ENCODE assay signal across 23 cellular contexts in genomic region chr7:32147909-32148308, GRCh38.
"Had no signal": no experiment of that assay in that cellular context is flagged by ENCODE, and none has a peak within 500 bp of the region (broad histone marks: within the 10 kb centered on the region; RNA-seq: fewer than 3 reads in every experiment).

No MANE protein-coding gene starts in this region.

- H3K36me3 ChIP-seq: gastrocnemius medialis, heart left ventricle, stomach, uterus had no signal

- H3K27me3 Mint-ChIP-seq: activated CD4-positive, alpha-beta memory T cell treated with anti-CD3 and anti-CD28 coated beads, Interleukin-2, amount 10 ng/mL, durations not matched to agents 7 days and 5 days; activated CD4-positive, alpha-beta T cell treated with anti-CD3 and anti-CD28 coated beads, Interleukin-2, amount 10 ng/mL, durations not matched to agents 24 days and 14 days; activated naive CD8-positive, alpha-beta T cell treated with anti-CD3 and anti-CD28 coated beads, Interleukin-2, amount 50 U/mL, for 24 hours; brain; stimulated activated memory B cell treated with anti-CD40 and anti-IgM and Interleukin-4, amounts not matched to agents 10 μg/mL and 1 μg/mL and 100 μg/mL, for 72 hours had no signal

- H3K4me3 Mint-ChIP-seq: activated CD4-positive, alpha-beta memory T cell treated with anti-CD3 and anti-CD28 coated beads, Interleukin-2, amount 10 ng/mL, durations not matched to agents 7 days and 5 days; activated CD4-positive, alpha-beta T cell treated with anti-CD3 and anti-CD28 coated beads, Interleukin-2, amount 10 ng/mL, durations not matched to agents 24 days and 14 days; activated naive CD8-positive, alpha-beta T cell treated with anti-CD3 and anti-CD28 coated beads, Interleukin-2, amount 50 U/mL, for 24 hours; brain; memory B cell; nephron progenitor cell; stimulated activated memory B cell treated with anti-CD40 and anti-IgM and Interleukin-4, amounts not matched to agents 10 μg/mL and 1 μg/mL and 100 μg/mL, for 72 hours; T-helper 2 cell treated with Interferon-gamma antibody and Interleukin-4, amounts not matched to agents 5 μg/mL and 100 μg/mL, for 36 hours had no signal

- H3K4me3 ChIP-seq: gastrocnemius medialis, heart left ventricle, smooth muscle cell, stomach, uterus had no signal

- H3K27me3 ChIP-seq: gastrocnemius medialis, heart left ventricle, stomach, uterus had no signal

- H3K4me2 ChIP-seq: smooth muscle cell had no signal

- H3K9me3 Mint-ChIP-seq: activated CD4-positive, alpha-beta memory T cell treated with anti-CD3 and anti-CD28 coated beads, Interleukin-2, amount 10 ng/mL, durations not matched to agents 7 days and 5 days; activated CD4-positive, alpha-beta T cell treated with anti-CD3 and anti-CD28 coated beads, Interleukin-2, amount 10 ng/mL, durations not matched to agents 24 days and 14 days; activated naive CD8-positive, alpha-beta T cell treated with anti-CD3 and anti-CD28 coated beads, Interleukin-2, amount 50 U/mL, for 24 hours; stimulated activated memory B cell treated with anti-CD40 and anti-IgM and Interleukin-4, amounts not matched to agents 10 μg/mL and 1 μg/mL and 100 μg/mL, for 72 hours; T-helper 2 cell treated with Interferon-gamma antibody and Interleukin-4, amounts not matched to agents 5 μg/mL and 100 μg/mL, for 36 hours had no signal

- H3K4me1 ChIP-seq: gastrocnemius medialis, stomach, uterus had no signal

- H3K27ac ChIP-seq: gastrocnemius medialis, stomach, uterus, VCaP had no signal

- H3K4me1 Mint-ChIP-seq: activated CD4-positive, alpha-beta memory T cell treated with anti-CD3 and anti-CD28 coated beads, Interleukin-2, amount 10 ng/mL, durations not matched to agents 7 days and 5 days; activated CD4-positive, alpha-beta T cell treated with anti-CD3 and anti-CD28 coated beads, Interleukin-2, amount 10 ng/mL, durations not matched to agents 24 days and 14 days; activated naive CD8-positive, alpha-beta T cell treated with anti-CD3 and anti-CD28 coated beads, Interleukin-2, amount 50 U/mL, for 24 hours; brain; memory B cell; nephron progenitor cell; stimulated activated memory B cell treated with anti-CD40 and anti-IgM and Interleukin-4, amounts not matched to agents 10 μg/mL and 1 μg/mL and 100 μg/mL, for 72 hours had no signal

- H3K27ac Mint-ChIP-seq: activated CD4-positive, alpha-beta memory T cell treated with anti-CD3 and anti-CD28 coated beads, Interleukin-2, amount 10 ng/mL, durations not matched to agents 7 days and 5 days; activated CD4-positive, alpha-beta T cell treated with anti-CD3 and anti-CD28 coated beads, Interleukin-2, amount 10 ng/mL, durations not matched to agents 24 days and 14 days; activated naive CD8-positive, alpha-beta T cell treated with anti-CD3 and anti-CD28 coated beads, Interleukin-2, amount 50 U/mL, for 24 hours; brain; memory B cell; nephron progenitor cell; stimulated activated memory B cell treated with anti-CD40 and anti-IgM and Interleukin-4, amounts not matched to agents 10 μg/mL and 1 μg/mL and 100 μg/mL, for 72 hours; T-helper 2 cell treated with Interferon-gamma antibody and Interleukin-4, amounts not matched to agents 5 μg/mL and 100 μg/mL, for 36 hours had no signal

- H3K9me3 ChIP-seq: gastrocnemius medialis, uterus had no signal

- DNase-seq: activated CD4-positive, alpha-beta memory T cell treated with anti-CD3 and anti-CD28 coated beads, Interleukin-2, amount 10 ng/mL, durations not matched to agents 7 days and 5 days; activated CD4-positive, alpha-beta T cell treated with anti-CD3 and anti-CD28 coated beads, Interleukin-2, amount 10 ng/mL, durations not matched to agents 24 days and 14 days; activated effector memory CD4-positive, alpha-beta T cell treated with anti-CD3 and anti-CD28 coated beads, Interleukin-2, amount 50 U/mL, for 16 hours; activated naive CD4-positive, alpha-beta T cell treated with anti-CD3 and anti-CD28 coated beads, Interleukin-2, amount 50 U/mL, for 16 hours; activated naive CD8-positive, alpha-beta T cell treated with anti-CD3 and anti-CD28 coated beads, Interleukin-2, amount 50 U/mL, for 24 hours; activated T-cell treated with anti-CD3 and anti-CD28 coated beads for 4 hours; caudate nucleus; dermis blood vessel endothelial cell; effector CD8-positive, alpha-beta T cell; gastrocnemius medialis; heart left ventricle; left colon; nephron progenitor cell; stimulated activated CD4-positive, alpha-beta T cell treated with anti-CD3 and anti-CD28 coated beads, Interleukin-15, amount 100 ng/mL, for 24 hours; stomach; trophoblast cell; uterus had no signal

- H3K36me3 Mint-ChIP-seq: brain; memory B cell; stimulated activated memory B cell treated with anti-CD40 and anti-IgM and Interleukin-4, amounts not matched to agents 10 μg/mL and 1 μg/mL and 100 μg/mL, for 72 hours had no signal
